17 cellular contexts compared by ENCODE assay signal in genomic region chr6:3616565-3617176, GRCh38.
"Had no signal": no experiment of that assay in that cellular context is flagged by ENCODE, and none has a peak within 500 bp of the region (broad histone marks: within the 10 kb centered on the region; RNA-seq: fewer than 3 reads in every experiment).

No MANE protein-coding gene starts in this region.

- DNase-seq: activated CD4-positive, alpha-beta T cell treated with anti-CD3 and anti-CD28 coated beads, Interleukin-2, amount 50 U/mL, for 1 hour; activated effector memory CD4-positive, alpha-beta T cell treated with anti-CD3 and anti-CD28 coated beads, Interleukin-2, amount 50 U/mL, for 16 hours; activated T-cell treated with anti-CD3 and anti-CD28 coated beads, Interleukin-2, amount 50 U/mL, for 48 hours; dorsolateral prefrontal cortex; erythroblast; kidney; left ventricle myocardium inferior; posterior cingulate gyrus; retina; stimulated activated CD4-positive, alpha-beta T cell treated with anti-CD3 and anti-CD28 coated beads, Interleukin-2, amount 100 ng/mL, for 48 hours; stimulated activated naive B cell treated with anti-CD40 and anti-IgM and Interleukin-4, amounts not matched to agents 10 μg/mL and 1 μg/mL and 100 μg/mL, for 72 hours; T-helper 9 cell; tibial artery had no signal

- H3K9me3 Mint-ChIP-seq: activated naive CD4-positive, alpha-beta T cell treated with anti-CD3 and anti-CD28 coated beads, Interleukin-2, amount 50 U/mL, for 24 hours; naive thymus-derived CD8-positive, alpha-beta T cell; stimulated activated naive B cell treated with anti-CD40 and anti-IgM and Interleukin-4, amounts not matched to agents 10 μg/mL and 1 μg/mL and 100 μg/mL, for 72 hours had no signal

- H3K27ac Mint-ChIP-seq: activated naive CD4-positive, alpha-beta T cell treated with anti-CD3 and anti-CD28 coated beads, Interleukin-2, amount 50 U/mL, for 24 hours; naive thymus-derived CD8-positive, alpha-beta T cell; stimulated activated naive B cell treated with anti-CD40 and anti-IgM and Interleukin-4, amounts not matched to agents 10 μg/mL and 1 μg/mL and 100 μg/mL, for 72 hours had no signal

- H3K4me3 ChIP-seq: adrenal gland, dorsolateral prefrontal cortex, hepatocyte, left ventricle myocardium inferior, tibial artery had no signal

- H3K36me3 Mint-ChIP-seq: activated naive CD4-positive, alpha-beta T cell treated with anti-CD3 and anti-CD28 coated beads, Interleukin-2, amount 50 U/mL, for 24 hours; naive thymus-derived CD8-positive, alpha-beta T cell; stimulated activated naive B cell treated with anti-CD40 and anti-IgM and Interleukin-4, amounts not matched to agents 10 μg/mL and 1 μg/mL and 100 μg/mL, for 72 hours had no signal

- H3K36me3 ChIP-seq: adrenal gland, left ventricle myocardium inferior, tibial artery had no signal

- H3K4me1 ChIP-seq: adrenal gland, left ventricle myocardium inferior, tibial artery had no signal

- H3K27ac ChIP-seq: adrenal gland, hepatocyte, left ventricle myocardium inferior, tibial artery had no signal

- H3K9me3 ChIP-seq: adrenal gland, left ventricle myocardium inferior, tibial artery had no signal

- H3K4me3 Mint-ChIP-seq: activated naive CD4-positive, alpha-beta T cell treated with anti-CD3 and anti-CD28 coated beads, Interleukin-2, amount 50 U/mL, for 24 hours; naive thymus-derived CD8-positive, alpha-beta T cell; stimulated activated naive B cell treated with anti-CD40 and anti-IgM and Interleukin-4, amounts not matched to agents 10 μg/mL and 1 μg/mL and 100 μg/mL, for 72 hours had no signal

- H3K4me1 Mint-ChIP-seq: activated naive CD4-positive, alpha-beta T cell treated with anti-CD3 and anti-CD28 coated beads, Interleukin-2, amount 50 U/mL, for 24 hours; naive thymus-derived CD8-positive, alpha-beta T cell; stimulated activated naive B cell treated with anti-CD40 and anti-IgM and Interleukin-4, amounts not matched to agents 10 μg/mL and 1 μg/mL and 100 μg/mL, for 72 hours had no signal

- H3K27me3 ChIP-seq: dorsolateral prefrontal cortex, hepatocyte, tibial artery had no signal
